ENCODE assay signal across 1 cellular context in the genomic region with DNA sequence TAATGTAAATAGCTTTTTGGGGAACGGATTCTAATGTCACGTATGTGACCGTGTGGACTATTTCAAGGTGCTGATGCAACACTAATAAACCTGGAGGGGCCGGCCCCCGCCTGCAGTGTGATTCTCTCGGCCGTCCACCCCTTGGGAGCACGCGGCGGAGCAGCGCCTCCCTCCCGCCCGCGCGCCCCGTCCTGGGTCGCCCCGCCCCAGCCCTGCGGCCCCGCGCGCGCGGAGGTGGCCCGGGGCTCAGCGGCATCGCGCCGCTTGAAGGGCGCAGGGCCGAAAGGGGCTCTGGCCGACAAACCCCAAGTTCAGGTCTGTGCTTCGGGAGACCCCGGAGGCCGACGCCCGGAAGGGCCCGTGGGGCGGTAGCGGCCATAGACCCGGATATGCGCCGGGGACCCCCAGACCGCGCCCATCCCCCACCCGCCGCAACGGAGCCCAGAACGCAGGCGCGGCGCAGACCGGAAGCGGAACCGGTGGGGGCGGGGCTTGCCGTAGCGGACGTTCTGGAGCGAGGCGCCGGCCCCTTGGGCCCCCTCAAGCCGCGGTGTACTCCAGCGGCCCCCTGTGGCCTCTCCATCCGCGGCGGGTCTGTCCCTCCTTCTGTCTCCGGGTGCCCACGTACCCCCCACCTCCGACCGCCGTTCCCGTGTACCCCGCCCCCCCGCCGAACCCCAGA.
TF ChIP-seq lines count a peak whose summit lies in the region.

A gene with protein sequence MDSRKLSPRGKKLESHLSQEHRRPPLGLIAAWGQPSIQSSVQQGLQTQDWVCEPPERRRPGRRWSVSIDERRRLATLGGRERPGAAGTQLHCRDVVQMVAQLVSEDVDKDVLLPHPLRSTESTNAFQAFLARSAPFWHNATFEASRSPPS (plus strand): TSS at position 495 of the 682 bp plus-strand sequence. CDS start 803 bp downstream, outside the sequence.

TF ChIP-seq in HepG2, 621 proteins besides CTCF, POLR2A, EP300 and RAD21 (continued from another document and continues in another):
- TF ChIP-seq, protein P1, sequence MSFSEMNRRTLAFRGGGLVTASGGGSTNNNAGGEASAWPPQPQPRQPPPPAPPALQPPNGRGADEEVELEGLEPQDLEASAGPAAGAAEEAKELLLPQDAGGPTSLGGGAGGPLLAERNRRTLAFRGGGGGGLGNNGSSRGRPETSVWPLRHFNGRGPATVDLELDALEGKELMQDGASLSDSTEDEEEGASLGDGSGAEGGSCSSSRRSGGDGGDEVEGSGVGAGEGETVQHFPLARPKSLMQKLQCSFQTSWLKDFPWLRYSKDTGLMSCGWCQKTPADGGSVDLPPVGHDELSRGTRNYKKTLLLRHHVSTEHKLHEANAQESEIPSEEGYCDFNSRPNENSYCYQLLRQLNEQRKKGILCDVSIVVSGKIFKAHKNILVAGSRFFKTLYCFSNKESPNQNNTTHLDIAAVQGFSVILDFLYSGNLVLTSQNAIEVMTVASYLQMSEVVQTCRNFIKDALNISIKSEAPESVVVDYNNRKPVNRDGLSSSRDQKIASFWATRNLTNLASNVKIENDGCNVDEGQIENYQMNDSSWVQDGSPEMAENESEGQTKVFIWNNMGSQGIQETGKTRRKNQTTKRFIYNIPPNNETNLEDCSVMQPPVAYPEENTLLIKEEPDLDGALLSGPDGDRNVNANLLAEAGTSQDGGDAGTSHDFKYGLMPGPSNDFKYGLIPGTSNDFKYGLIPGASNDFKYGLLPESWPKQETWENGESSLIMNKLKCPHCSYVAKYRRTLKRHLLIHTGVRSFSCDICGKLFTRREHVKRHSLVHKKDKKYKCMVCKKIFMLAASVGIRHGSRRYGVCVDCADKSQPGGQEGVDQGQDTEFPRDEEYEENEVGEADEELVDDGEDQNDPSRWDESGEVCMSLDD (CRISPR knock-in tag; IDR thresholded peaks at IDR 0.05; ENCODE audit: borderline replicate concordance) = peak; percentile 46; the same call in 1 of the 2 replicates
- TF ChIP-seq, protein P2, sequence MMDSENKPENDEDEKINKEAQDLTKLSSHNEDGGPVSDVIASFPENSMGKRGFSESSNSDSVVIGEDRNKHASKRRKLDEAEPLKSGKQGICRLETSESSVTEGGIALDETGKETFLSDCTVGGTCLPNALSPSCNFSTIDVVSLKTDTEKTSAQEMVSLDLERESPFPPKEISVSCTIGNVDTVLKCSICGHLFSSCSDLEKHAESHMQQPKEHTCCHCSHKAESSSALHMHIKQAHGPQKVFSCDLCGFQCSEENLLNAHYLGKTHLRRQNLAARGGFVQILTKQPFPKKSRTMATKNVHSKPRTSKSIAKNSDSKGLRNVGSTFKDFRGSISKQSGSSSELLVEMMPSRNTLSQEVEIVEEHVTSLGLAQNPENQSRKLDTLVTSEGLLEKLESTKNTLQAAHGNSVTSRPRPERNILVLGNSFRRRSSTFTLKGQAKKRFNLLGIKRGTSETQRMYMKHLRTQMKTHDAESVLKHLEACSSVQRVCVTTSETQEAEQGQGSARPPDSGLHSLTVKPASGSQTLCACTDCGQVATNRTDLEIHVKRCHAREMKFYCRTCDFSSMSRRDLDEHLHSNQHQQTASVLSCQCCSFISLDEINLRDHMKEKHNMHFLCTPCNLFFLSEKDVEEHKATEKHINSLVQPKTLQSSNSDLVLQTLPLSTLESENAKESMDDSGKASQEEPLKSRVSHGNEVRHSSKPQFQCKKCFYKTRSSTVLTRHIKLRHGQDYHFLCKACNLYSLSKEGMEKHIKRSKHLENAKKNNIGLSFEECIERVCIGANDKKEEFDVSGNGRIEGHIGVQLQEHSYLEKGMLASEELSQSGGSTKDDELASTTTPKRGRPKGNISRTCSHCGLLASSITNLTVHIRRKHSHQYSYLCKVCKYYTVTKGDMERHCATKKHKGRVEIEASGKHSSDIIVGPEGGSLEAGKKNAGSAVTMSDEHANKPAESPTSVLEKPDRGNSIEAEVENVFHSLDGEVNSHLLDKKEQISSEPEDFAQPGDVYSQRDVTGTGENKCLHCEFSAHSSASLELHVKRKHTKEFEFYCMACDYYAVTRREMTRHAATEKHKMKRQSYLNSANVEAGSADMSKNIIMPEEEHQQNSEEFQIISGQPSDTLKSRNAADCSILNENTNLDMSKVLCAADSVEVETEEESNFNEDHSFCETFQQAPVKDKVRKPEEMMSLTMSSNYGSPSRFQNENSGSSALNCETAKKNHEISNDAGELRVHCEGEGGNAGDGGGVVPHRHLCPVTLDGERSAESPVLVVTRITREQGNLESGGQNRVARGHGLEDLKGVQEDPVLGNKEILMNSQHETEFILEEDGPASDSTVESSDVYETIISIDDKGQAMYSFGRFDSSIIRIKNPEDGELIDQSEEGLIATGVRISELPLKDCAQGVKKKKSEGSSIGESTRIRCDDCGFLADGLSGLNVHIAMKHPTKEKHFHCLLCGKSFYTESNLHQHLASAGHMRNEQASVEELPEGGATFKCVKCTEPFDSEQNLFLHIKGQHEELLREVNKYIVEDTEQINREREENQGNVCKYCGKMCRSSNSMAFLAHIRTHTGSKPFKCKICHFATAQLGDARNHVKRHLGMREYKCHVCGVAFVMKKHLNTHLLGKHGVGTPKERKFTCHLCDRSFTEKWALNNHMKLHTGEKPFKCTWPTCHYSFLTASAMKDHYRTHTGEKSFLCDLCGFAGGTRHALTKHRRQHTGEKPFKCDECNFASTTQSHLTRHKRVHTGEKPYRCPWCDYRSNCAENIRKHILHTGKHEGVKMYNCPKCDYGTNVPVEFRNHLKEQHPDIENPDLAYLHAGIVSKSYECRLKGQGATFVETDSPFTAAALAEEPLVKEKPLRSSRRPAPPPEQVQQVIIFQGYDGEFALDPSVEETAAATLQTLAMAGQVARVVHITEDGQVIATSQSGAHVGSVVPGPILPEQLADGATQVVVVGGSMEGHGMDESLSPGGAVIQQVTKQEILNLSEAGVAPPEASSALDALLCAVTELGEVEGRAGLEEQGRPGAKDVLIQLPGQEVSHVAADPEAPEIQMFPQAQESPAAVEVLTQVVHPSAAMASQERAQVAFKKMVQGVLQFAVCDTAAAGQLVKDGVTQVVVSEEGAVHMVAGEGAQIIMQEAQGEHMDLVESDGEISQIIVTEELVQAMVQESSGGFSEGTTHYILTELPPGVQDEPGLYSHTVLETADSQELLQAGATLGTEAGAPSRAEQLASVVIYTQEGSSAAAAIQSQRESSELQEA (CRISPR knock-in tag; IDR thresholded peaks at IDR 0.05; ENCODE audit: not compliant biosample characterization) = no peak
- TF ChIP-seq, protein P3, sequence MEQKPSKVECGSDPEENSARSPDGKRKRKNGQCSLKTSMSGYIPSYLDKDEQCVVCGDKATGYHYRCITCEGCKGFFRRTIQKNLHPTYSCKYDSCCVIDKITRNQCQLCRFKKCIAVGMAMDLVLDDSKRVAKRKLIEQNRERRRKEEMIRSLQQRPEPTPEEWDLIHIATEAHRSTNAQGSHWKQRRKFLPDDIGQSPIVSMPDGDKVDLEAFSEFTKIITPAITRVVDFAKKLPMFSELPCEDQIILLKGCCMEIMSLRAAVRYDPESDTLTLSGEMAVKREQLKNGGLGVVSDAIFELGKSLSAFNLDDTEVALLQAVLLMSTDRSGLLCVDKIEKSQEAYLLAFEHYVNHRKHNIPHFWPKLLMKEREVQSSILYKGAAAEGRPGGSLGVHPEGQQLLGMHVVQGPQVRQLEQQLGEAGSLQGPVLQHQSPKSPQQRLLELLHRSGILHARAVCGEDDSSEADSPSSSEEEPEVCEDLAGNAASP (CRISPR knock-in tag; IDR thresholded peaks at IDR 0.05; ENCODE audit: borderline replicate concordance) = 0 out of 2 replicates have a peak, but pooled peaks have one; percentile 19
- TF ChIP-seq ZBTB38 (CRISPR knock-in tag; IDR thresholded peaks at IDR 0.05) (peak; percentile 55; the same call in 1 of the 2 replicates), TP53 (CRISPR knock-in tag; conservative IDR thresholded peaks at IDR 0.05) (0 out of 2 replicates have a peak, but pooled peaks have one; percentile 16), AGO1 (IDR thresholded peaks at IDR 0.05; ENCODE audit: low read depth, low read length, poor library complexity, severe bottlenecking) (peak; percentile 21), ZNF317 (CRISPR knock-in tag; IDR thresholded peaks at IDR 0.05) (no peak), ZNF558 (CRISPR knock-in tag; IDR thresholded peaks at IDR 0.05; ENCODE audit: borderline replicate concordance) (peak; percentile 92; the same call in 1 of the 2 replicates), ZNF354B (CRISPR knock-in tag; IDR thresholded peaks at IDR 0.05) (0 out of 2 replicates have a peak, but pooled peaks have one; percentile 66), PITX1 (CRISPR knock-in tag; IDR thresholded peaks at IDR 0.05) (no peak), BRD4 (CRISPR knock-in tag; IDR thresholded peaks at IDR 0.05) (peak; percentile 52; the same call in 1 of the 2 replicates), ZC3H13 (CRISPR knock-in tag; IDR thresholded peaks at IDR 0.05) (no peak), ATF7 (IDR thresholded peaks at IDR 0.05) (no peak), ATF7 (CRISPR knock-in tag; IDR thresholded peaks at IDR 0.05) (no peak), ZNF562 (CRISPR knock-in tag; IDR thresholded peaks at IDR 0.05; ENCODE audit: borderline replicate concordance) (no peak), MXD4 (CRISPR knock-in tag; IDR thresholded peaks at IDR 0.05) (no peak), YEATS4 (CRISPR knock-in tag; IDR thresholded peaks at IDR 0.05; ENCODE audit: borderline replicate concordance) (peak; percentile 83; the same call in 1 of the 2 replicates), KDM1A (CRISPR knock-in tag; IDR thresholded peaks at IDR 0.05) (no peak), ZBTB42 (CRISPR knock-in tag; IDR thresholded peaks at IDR 0.05) (no peak), HOXA3 (CRISPR knock-in tag; IDR thresholded peaks at IDR 0.05) (peak; percentile 64; the same call in 1 of the 2 replicates)
- TF ChIP-seq, protein P4, sequence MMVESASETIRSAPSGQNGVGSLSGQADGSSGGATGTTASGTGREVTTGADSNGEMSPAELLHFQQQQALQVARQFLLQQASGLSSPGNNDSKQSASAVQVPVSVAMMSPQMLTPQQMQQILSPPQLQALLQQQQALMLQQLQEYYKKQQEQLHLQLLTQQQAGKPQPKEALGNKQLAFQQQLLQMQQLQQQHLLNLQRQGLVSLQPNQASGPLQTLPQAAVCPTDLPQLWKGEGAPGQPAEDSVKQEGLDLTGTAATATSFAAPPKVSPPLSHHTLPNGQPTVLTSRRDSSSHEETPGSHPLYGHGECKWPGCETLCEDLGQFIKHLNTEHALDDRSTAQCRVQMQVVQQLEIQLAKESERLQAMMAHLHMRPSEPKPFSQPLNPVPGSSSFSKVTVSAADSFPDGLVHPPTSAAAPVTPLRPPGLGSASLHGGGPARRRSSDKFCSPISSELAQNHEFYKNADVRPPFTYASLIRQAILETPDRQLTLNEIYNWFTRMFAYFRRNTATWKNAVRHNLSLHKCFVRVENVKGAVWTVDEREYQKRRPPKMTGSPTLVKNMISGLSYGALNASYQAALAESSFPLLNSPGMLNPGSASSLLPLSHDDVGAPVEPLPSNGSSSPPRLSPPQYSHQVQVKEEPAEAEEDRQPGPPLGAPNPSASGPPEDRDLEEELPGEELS (CRISPR knock-in tag; IDR thresholded peaks at IDR 0.05) = peak; percentile 55
- TF ChIP-seq, protein P5, sequence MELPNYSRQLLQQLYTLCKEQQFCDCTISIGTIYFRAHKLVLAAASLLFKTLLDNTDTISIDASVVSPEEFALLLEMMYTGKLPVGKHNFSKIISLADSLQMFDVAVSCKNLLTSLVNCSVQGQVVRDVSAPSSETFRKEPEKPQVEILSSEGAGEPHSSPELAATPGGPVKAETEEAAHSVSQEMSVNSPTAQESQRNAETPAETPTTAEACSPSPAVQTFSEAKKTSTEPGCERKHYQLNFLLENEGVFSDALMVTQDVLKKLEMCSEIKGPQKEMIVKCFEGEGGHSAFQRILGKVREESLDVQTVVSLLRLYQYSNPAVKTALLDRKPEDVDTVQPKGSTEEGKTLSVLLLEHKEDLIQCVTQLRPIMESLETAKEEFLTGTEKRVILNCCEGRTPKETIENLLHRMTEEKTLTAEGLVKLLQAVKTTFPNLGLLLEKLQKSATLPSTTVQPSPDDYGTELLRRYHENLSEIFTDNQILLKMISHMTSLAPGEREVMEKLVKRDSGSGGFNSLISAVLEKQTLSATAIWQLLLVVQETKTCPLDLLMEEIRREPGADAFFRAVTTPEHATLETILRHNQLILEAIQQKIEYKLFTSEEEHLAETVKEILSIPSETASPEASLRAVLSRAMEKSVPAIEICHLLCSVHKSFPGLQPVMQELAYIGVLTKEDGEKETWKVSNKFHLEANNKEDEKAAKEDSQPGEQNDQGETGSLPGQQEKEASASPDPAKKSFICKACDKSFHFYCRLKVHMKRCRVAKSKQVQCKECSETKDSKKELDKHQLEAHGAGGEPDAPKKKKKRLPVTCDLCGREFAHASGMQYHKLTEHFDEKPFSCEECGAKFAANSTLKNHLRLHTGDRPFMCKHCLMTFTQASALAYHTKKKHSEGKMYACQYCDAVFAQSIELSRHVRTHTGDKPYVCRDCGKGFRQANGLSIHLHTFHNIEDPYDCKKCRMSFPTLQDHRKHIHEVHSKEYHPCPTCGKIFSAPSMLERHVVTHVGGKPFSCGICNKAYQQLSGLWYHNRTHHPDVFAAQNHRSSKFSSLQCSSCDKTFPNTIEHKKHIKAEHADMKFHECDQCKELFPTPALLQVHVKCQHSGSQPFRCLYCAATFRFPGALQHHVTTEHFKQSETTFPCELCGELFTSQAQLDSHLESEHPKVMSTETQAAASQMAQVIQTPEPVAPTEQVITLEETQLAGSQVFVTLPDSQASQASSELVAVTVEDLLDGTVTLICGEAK (IDR thresholded peaks at IDR 0.05) = 0 out of 2 replicates have a peak, but pooled peaks have one; percentile 10
- TF ChIP-seq, protein P5 (CRISPR knock-in tag; IDR thresholded peaks at IDR 0.05) = no peak
